In the genomic region with DNA sequence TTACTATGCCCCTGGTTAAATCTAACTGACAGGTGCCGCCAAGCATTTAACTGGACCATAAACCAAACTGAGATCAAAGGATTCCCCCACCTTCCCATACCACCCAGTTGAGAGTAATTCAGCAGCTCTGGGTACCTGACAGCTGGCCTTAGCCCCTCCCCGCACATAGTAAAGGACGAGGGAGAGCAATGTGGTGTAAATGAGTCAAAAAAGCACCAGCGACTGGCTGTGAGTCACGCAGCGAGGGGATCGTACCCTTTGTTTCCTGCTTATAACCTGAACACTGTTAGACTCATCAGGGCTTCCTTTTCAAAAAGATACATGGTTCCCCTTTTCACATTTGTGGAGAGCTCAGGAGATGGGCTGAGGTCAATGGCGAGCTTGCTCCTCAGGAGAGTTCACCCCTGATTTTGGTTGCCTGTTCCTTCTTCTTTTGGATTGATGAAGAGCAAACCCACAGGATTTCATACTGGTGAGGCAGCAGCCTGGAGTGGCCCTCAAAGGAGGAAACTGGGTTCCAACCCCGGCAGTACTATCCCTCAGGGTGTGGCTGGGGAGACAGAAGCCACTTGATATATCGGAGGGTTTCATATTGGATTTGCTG, we compare ENCODE assay signal across 8 cellular contexts.
DNase-seq lines count a peak whose midpoint lies in the region; ATAC-seq lines count a peak whose summit lies in the region.

No MANE protein-coding gene starts in this region.

- ATAC-seq in GM18499 (IDR thresholded peaks at IDR 0.05; ENCODE audit: insufficient read depth, unreplicated experiment) (peak; percentile 57), HG02588 (IDR thresholded peaks at IDR 0.05; ENCODE audit: unreplicated experiment) (peak; percentile 58)
- peak; percentile 88 for ATAC-seq in activated T-helper 17 cell treated with anti-CD3 and anti-CD28 coated beads, Interleukin-2, amount 50 U/mL, for 72 hours (replicated peaks)
- ATAC-seq in natural killer cell treated with Interleukin-12 subunit alpha and Interleukin-12 subunit beta and Interleukin-15 and Interleukin-18, amount 100 ng/mL, for 72 hours: peak; percentile 90 to 91

- peak overlapping the region; percentile 74 for H3K4me3 Mint-ChIP-seq in activated T-helper 17 cell treated with anti-CD3 and anti-CD28 coated beads, Interleukin-2, amount 50 U/mL, for 72 hours
- H3K4me3 Mint-ChIP-seq in natural killer cell treated with Interleukin-12 subunit alpha and Interleukin-12 subunit beta and Interleukin-15 and Interleukin-18, amount 100 ng/mL, for 72 hours: peak overlapping the region; percentile 86

- peaks cover 38% of the 10 kb centered on the region for H3K4me1 Mint-ChIP-seq in activated T-helper 17 cell treated with anti-CD3 and anti-CD28 coated beads, Interleukin-2, amount 50 U/mL, for 72 hours
- H3K4me1 Mint-ChIP-seq in natural killer cell treated with Interleukin-12 subunit alpha and Interleukin-12 subunit beta and Interleukin-15 and Interleukin-18, amount 100 ng/mL, for 72 hours (ENCODE audit: low read depth in 2 of 2): peaks cover 56 to 70% of the 10 kb centered on the region in 2 donors

- H3K36me3 Mint-ChIP-seq in activated T-helper 17 cell treated with anti-CD3 and anti-CD28 coated beads, Interleukin-2, amount 50 U/mL, for 72 hours (ENCODE audit: low read depth): peaks cover 8% of the 10 kb centered on the region
- peaks cover 14% of the 10 kb centered on the region for H3K36me3 Mint-ChIP-seq in natural killer cell treated with Interleukin-12 subunit alpha and Interleukin-12 subunit beta and Interleukin-15 and Interleukin-18, amount 100 ng/mL, for 72 hours

- peak; percentile 51 for DNase-seq in NCI-H226
- DNase-seq in natural killer cell treated with Interleukin-12 subunit alpha and Interleukin-12 subunit beta and Interleukin-15 and Interleukin-18, amount 100 ng/mL, for 72 hours (ENCODE audit: low spot score): peak; percentile 82
- DNase-seq in caudate nucleus (lab: John Stamatoyannopoulos, UW): no peak
- no peak for DNase-seq in NCI-H774 (lab: John Stamatoyannopoulos, UW)
- no peak for DNase-seq in NCI-H345 treated with DMSO at 0.1 percent for 48 hours (lab: John Stamatoyannopoulos, UW; ENCODE audit: unreplicated experiment)

- peak overlapping the region; percentile 84 for H3K27ac Mint-ChIP-seq in activated T-helper 17 cell treated with anti-CD3 and anti-CD28 coated beads, Interleukin-2, amount 50 U/mL, for 72 hours
- peak overlapping the region; percentile 86 to 96 for H3K27ac Mint-ChIP-seq in natural killer cell treated with Interleukin-12 subunit alpha and Interleukin-12 subunit beta and Interleukin-15 and Interleukin-18, amount 100 ng/mL, for 72 hours

- H3K9me3 Mint-ChIP-seq in activated T-helper 17 cell treated with anti-CD3 and anti-CD28 coated beads, Interleukin-2, amount 50 U/mL, for 72 hours: no peaks in the 10 kb centered on the region
- peaks cover 3% of the 10 kb centered on the region for H3K9me3 Mint-ChIP-seq in natural killer cell treated with Interleukin-12 subunit alpha and Interleukin-12 subunit beta and Interleukin-15 and Interleukin-18, amount 100 ng/mL, for 72 hours

- no peak overlapping the region for H3K27ac ChIP-seq in caudate nucleus (ENCODE audit: low read depth, low read length)

- H3K27me3 Mint-ChIP-seq in activated T-helper 17 cell treated with anti-CD3 and anti-CD28 coated beads, Interleukin-2, amount 50 U/mL, for 72 hours: peaks cover 4% of the 10 kb centered on the region
- H3K27me3 Mint-ChIP-seq in natural killer cell treated with Interleukin-12 subunit alpha and Interleukin-12 subunit beta and Interleukin-15 and Interleukin-18, amount 100 ng/mL, for 72 hours: no peaks in the 10 kb centered on the region

Comparison
In these comparisons a context has a peak if more than half of its experiments do, and no peak if none do; other contexts are left out.
1. DNase-seq: peak in NCI-H226 (single experiment) and natural killer cell treated with Interleukin-12 subunit alpha and Interleukin-12 subunit beta and Interleukin-15 and Interleukin-18, amount 100 ng/mL, for 72 hours (single experiment); none in caudate nucleus (0 of 61), NCI-H774 (single experiment) and NCI-H345 treated with DMSO at 0.1 percent for 48 hours (single experiment).
2. Peak in every context shown above with its lines, with median percentiles within 50 percentile points of each other: ATAC-seq.